Comparison of ENCODE assay signal across 1 cellular context in the genomic region with DNA sequence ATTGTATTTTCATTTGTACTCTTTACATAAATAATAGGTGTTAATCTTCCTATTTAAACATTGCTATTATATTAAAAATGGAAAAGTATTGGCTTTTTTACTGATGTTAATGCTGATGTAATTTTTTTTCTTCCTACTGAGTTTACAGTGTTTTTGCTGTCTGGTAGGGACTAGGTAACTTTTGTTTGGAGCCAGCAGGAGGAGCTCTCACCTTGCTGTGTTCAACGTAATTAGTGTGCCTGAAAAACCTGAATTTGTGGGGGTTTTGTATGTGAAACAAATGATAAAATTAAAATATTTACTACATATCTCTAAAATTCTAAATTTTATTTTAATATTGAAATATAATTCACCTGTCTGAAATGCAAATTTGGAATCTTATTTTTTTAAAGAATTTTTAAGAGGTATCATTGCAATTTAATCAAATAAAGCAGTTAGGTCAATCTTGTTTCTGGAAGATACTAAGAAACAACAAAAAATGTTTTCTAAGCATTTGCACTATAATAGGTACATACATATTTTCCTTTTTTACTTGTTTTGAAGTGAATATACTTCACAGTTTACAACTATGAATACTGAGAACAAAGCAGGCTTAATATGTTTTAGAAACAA.
TF ChIP-seq lines count a peak whose summit lies in the region.

No MANE protein-coding gene starts in this region.

TF ChIP-seq in WTC11, 78 proteins besides CTCF, POLR2A, EP300 and RAD21 (continued from another document):
- TF ChIP-seq, protein P1, sequence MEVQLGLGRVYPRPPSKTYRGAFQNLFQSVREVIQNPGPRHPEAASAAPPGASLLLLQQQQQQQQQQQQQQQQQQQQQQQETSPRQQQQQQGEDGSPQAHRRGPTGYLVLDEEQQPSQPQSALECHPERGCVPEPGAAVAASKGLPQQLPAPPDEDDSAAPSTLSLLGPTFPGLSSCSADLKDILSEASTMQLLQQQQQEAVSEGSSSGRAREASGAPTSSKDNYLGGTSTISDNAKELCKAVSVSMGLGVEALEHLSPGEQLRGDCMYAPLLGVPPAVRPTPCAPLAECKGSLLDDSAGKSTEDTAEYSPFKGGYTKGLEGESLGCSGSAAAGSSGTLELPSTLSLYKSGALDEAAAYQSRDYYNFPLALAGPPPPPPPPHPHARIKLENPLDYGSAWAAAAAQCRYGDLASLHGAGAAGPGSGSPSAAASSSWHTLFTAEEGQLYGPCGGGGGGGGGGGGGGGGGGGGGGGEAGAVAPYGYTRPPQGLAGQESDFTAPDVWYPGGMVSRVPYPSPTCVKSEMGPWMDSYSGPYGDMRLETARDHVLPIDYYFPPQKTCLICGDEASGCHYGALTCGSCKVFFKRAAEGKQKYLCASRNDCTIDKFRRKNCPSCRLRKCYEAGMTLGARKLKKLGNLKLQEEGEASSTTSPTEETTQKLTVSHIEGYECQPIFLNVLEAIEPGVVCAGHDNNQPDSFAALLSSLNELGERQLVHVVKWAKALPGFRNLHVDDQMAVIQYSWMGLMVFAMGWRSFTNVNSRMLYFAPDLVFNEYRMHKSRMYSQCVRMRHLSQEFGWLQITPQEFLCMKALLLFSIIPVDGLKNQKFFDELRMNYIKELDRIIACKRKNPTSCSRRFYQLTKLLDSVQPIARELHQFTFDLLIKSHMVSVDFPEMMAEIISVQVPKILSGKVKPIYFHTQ (CRISPR knock-in tag; IDR thresholded peaks at IDR 0.05) = no peak
- TF ChIP-seq, protein P2, sequence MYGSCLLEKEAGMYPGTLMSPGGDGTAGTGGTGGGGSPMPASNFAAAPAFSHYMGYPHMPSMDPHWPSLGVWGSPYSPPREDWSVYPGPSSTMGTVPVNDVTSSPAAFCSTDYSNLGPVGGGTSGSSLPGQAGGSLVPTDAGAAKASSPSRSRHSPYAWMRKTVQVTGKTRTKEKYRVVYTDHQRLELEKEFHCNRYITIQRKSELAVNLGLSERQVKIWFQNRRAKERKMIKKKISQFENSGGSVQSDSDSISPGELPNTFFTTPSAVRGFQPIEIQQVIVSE (CRISPR knock-in tag; IDR thresholded peaks at IDR 0.05; ENCODE audit: borderline replicate concordance) = no peak
- TF ChIP-seq ZNF138 (CRISPR knock-in tag; conservative IDR thresholded peaks at IDR 0.05) (no peak), MYBL2 (CRISPR knock-in tag; IDR thresholded peaks at IDR 0.05) (no peak), RELA (CRISPR knock-in tag; IDR thresholded peaks at IDR 0.05; ENCODE audit: borderline replicate concordance) (no peak)
